8 cellular contexts compared by ENCODE assay signal in genomic region chr14:50230601-50231474, GRCh38. TPM values are rescaled to one million over a fixed set of nuclear protein-coding genes. Genes with fewer than 3 reads are reported as not detected.
A peak's percentile ranks its signal among the peaks of the same experiment; 100 is the strongest.
DNase-seq lines count a peak whose midpoint lies in the region; ATAC-seq and TF ChIP-seq lines count a peak whose summit lies in the region.

No MANE protein-coding gene starts in this region.

- no peaks in the 10 kb centered on the region for H3K9me3 ChIP-seq in esophagus (ENCODE audit: control insufficient read depth in 2 of 2, insufficient read depth in 1 of 2, low read depth in 1 of 2, low read length in 1 of 2)
- H3K9me3 ChIP-seq in mucosa of stomach (ENCODE audit: control insufficient read depth, low read length) = no peaks in the 10 kb centered on the region

- no peaks in the 10 kb centered on the region for H3K4me1 ChIP-seq in esophagus (ENCODE audit: control insufficient read depth in 2 of 2, insufficient read depth in 2 of 2, low read length in 1 of 2)
- peaks cover 15% of the 10 kb centered on the region for H3K4me1 ChIP-seq in mucosa of stomach (ENCODE audit: control insufficient read depth, insufficient read depth, low read length)

- peak overlapping the region; percentile 88 for H3K9ac ChIP-seq in mucosa of stomach (ENCODE audit: low read length)

- H3K36me3 ChIP-seq in esophagus (ENCODE audit: control insufficient read depth in 2 of 2, insufficient read depth in 2 of 2, low read length in 1 of 2) (no peaks in the 10 kb centered on the region), mucosa of stomach (ENCODE audit: control insufficient read depth, insufficient read depth, low read length) (no peaks in the 10 kb centered on the region)

- H3K4me3 ChIP-seq in esophagus (ENCODE audit: low read depth in 1 of 2, low read length in 2 of 2) (peak overlapping the region; percentile 91 to 97), mucosa of stomach (ENCODE audit: low read length) (peak overlapping the region; percentile 45)

- peak; percentile 30 for DNase-seq in AG09319 (ENCODE audit: extremely low read depth, low read depth)
- peak; percentile 56 to 73 for DNase-seq in NOMO-1 (lab: John Stamatoyannopoulos, UW; ENCODE audit: unreplicated experiment in 2 of 2)
- peak; percentile 44 for DNase-seq in activated T-cell treated with anti-CD3 and anti-CD28 coated beads, Interleukin-2, amount 50 U/mL, for 1 hour
- peak; percentile 31 for DNase-seq in stromal cell of bone marrow (ENCODE audit: low read depth)

- no peak for TF ChIP-seq CTCF in AG09319 (IDR thresholded peaks at IDR 0.05; ENCODE audit: low read depth, low read length)

- H3K27ac ChIP-seq in esophagus (ENCODE audit: low read depth in 2 of 2, low read length in 1 of 2) = peak overlapping the region; percentile 98 to 100

- WGBS in esophagus, 2 donors = 0 to 1% methylated on average over 41 to 66 of the region's 66 CpGs

- H3K27me3 ChIP-seq in esophagus (ENCODE audit: control insufficient read depth in 1 of 2, insufficient read depth in 2 of 2, low read length in 2 of 2) = no peaks in the 10 kb centered on the region
- no peaks in the 10 kb centered on the region for H3K27me3 ChIP-seq in mucosa of stomach (ENCODE audit: control insufficient read depth, insufficient read depth, low read length)

- ATAC-seq in GM18868 (IDR thresholded peaks at IDR 0.05; ENCODE audit: unreplicated experiment) = peak; percentile 25
- peak; percentile 30 for ATAC-seq in HG03103 (IDR thresholded peaks at IDR 0.05; ENCODE audit: low read depth, unreplicated experiment)

RNA-seq across cellular contexts. Expression of gene SOS2, which starts 0.5 kb away (rescaled TPM):
- polyA plus RNA-seq in esophagus = 1 to 10 TPM; 6.4 to 6.8 TPM

Comparison
In these comparisons a context has a peak if more than half of its experiments do, and no peak if none do; other contexts are left out.
1. Peak in every context shown above with its lines: DNase-seq, ATAC-seq, H3K4me3 ChIP-seq and H3K27ac ChIP-seq.